26 cellular contexts compared by ENCODE assay signal in the genomic region with DNA sequence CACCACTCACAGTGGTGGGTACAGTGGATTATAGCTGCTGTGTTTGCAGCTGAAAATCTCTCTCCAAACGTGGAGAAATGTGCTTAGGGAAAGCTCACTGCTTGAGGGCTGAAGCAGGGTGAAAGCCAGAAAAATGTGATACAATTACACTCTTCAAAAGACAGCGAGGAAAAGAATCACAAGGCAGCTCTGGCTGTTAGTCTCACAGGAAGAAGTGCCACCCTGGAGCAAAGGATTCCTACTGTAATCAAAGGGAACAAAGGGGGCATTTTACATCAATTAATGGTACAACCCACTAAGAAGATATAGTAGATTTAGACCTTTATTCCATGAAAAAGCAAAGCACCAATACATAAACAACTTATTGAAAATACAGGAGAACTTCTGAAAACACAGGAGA. TPM values are rescaled to one million over a fixed set of nuclear protein-coding genes. Genes with fewer than 3 reads are reported as not detected.
"Had no signal": no experiment of that assay in that cellular context is flagged by ENCODE, and none has a peak within 500 bp of the region (broad histone marks: within the 10 kb centered on the region; RNA-seq: fewer than 3 reads in every experiment).

No MANE protein-coding gene starts in this region.

- DNase-seq: nephron progenitor cell; occipital lobe; ovary; posterior cingulate gyrus; psoas muscle; right cardiac atrium; right lobe of liver; sigmoid colon; small intestine; stimulated activated CD4-positive, alpha-beta T cell treated with anti-CD3 and anti-CD28 coated beads, Interleukin-15, amount 100 ng/mL, for 24 hours; stimulated activated CD4-positive, alpha-beta T cell treated with anti-CD3 and anti-CD28 coated beads, Interleukin-2, amount 100 ng/mL, for 24 hours; stimulated activated CD4-positive, alpha-beta T cell treated with anti-CD3 and anti-CD28 coated beads, Interleukin-2, amount 100 ng/mL, for 48 hours; stimulated activated CD4-positive, alpha-beta T cell treated with anti-CD3 and anti-CD28 coated beads, Interleukin-4, amount 100 ng/mL, for 24 hours; stimulated activated naive B cell treated with anti-CD40 and anti-IgM and Interleukin-4, amounts not matched to agents 10 μg/mL and 1 μg/mL and 100 μg/mL, for 72 hours; stimulated activated naive CD4-positive, alpha-beta T cell treated with Interleukin-2 at 50 U/mL for 16 hours; stomach; thyroid gland; trophoblast cell; upper lobe of left lung had no signal

- H3K4me3 Mint-ChIP-seq: natural killer cell treated with Interleukin-12 subunit alpha and Interleukin-12 subunit beta and Interleukin-15 and Interleukin-18, amount 100 ng/mL, for 72 hours; nephron progenitor cell; neural progenitor cell; stimulated activated effector memory CD8-positive, alpha-beta T cell treated with anti-CD3 and anti-CD28 coated beads, Interleukin-12 subunit alpha, Interleukin-12 subunit beta, amount 100 ng/mL, for 72 hours; stimulated activated naive B cell treated with anti-CD40 and anti-IgM and Interleukin-4, amounts not matched to agents 10 μg/mL and 1 μg/mL and 100 μg/mL, for 72 hours; stimulated activated naive CD8-positive, alpha-beta T cell treated with anti-CD3 and anti-CD28 coated beads, Interleukin-15, Interleukin-2, amounts not matched to agents 100 ng/mL and 50 ng/mL, for 24 hours had no signal

- ATAC-seq: natural killer cell treated with Interleukin-12 subunit alpha and Interleukin-12 subunit beta and Interleukin-15 and Interleukin-18, amount 100 ng/mL, for 72 hours; psoas muscle; right cardiac atrium; right lobe of liver; stimulated activated effector memory CD8-positive, alpha-beta T cell treated with anti-CD3 and anti-CD28 coated beads, Interleukin-12 subunit alpha, Interleukin-12 subunit beta, amount 100 ng/mL, for 72 hours; stimulated activated naive B cell treated with anti-CD40 and anti-IgM and Interleukin-4, amounts not matched to agents 10 μg/mL and 1 μg/mL and 100 μg/mL, for 72 hours had no signal

- H3K36me3 Mint-ChIP-seq: natural killer cell treated with Interleukin-12 subunit alpha and Interleukin-12 subunit beta and Interleukin-15 and Interleukin-18, amount 100 ng/mL, for 72 hours; stimulated activated effector memory CD8-positive, alpha-beta T cell treated with anti-CD3 and anti-CD28 coated beads, Interleukin-12 subunit alpha, Interleukin-12 subunit beta, amount 100 ng/mL, for 72 hours; stimulated activated naive B cell treated with anti-CD40 and anti-IgM and Interleukin-4, amounts not matched to agents 10 μg/mL and 1 μg/mL and 100 μg/mL, for 72 hours had no signal

- H3K9me3 Mint-ChIP-seq: natural killer cell treated with Interleukin-12 subunit alpha and Interleukin-12 subunit beta and Interleukin-15 and Interleukin-18, amount 100 ng/mL, for 72 hours had no signal

- H3K4me1 Mint-ChIP-seq: nephron progenitor cell; neural progenitor cell; stimulated activated effector memory CD8-positive, alpha-beta T cell treated with anti-CD3 and anti-CD28 coated beads, Interleukin-12 subunit alpha, Interleukin-12 subunit beta, amount 100 ng/mL, for 72 hours; stimulated activated naive B cell treated with anti-CD40 and anti-IgM and Interleukin-4, amounts not matched to agents 10 μg/mL and 1 μg/mL and 100 μg/mL, for 72 hours had no signal

- H3K27me3 Mint-ChIP-seq: progenitor cell of endocrine pancreas had no signal

- H3K27ac Mint-ChIP-seq: natural killer cell treated with Interleukin-12 subunit alpha and Interleukin-12 subunit beta and Interleukin-15 and Interleukin-18, amount 100 ng/mL, for 72 hours; nephron progenitor cell; neural progenitor cell; progenitor cell of endocrine pancreas; stimulated activated effector memory CD8-positive, alpha-beta T cell treated with anti-CD3 and anti-CD28 coated beads, Interleukin-12 subunit alpha, Interleukin-12 subunit beta, amount 100 ng/mL, for 72 hours; stimulated activated naive B cell treated with anti-CD40 and anti-IgM and Interleukin-4, amounts not matched to agents 10 μg/mL and 1 μg/mL and 100 μg/mL, for 72 hours; stimulated activated naive CD8-positive, alpha-beta T cell treated with anti-CD3 and anti-CD28 coated beads, Interleukin-15, Interleukin-2, amounts not matched to agents 100 ng/mL and 50 ng/mL, for 24 hours had no signal

RNA-seq across cellular contexts. Expression of a gene that starts 48.1 kb away (rescaled TPM):
- total RNA-seq: natural killer cell treated with Interleukin-12 subunit alpha and Interleukin-12 subunit beta and Interleukin-15 and Interleukin-18, amount 100 ng/mL, for 72 hours; right lobe of liver; sigmoid colon; temporal lobe; tibial nerve had no signal
